Comparison of ENCODE assay signal across 8 cellular contexts in the genomic region with DNA sequence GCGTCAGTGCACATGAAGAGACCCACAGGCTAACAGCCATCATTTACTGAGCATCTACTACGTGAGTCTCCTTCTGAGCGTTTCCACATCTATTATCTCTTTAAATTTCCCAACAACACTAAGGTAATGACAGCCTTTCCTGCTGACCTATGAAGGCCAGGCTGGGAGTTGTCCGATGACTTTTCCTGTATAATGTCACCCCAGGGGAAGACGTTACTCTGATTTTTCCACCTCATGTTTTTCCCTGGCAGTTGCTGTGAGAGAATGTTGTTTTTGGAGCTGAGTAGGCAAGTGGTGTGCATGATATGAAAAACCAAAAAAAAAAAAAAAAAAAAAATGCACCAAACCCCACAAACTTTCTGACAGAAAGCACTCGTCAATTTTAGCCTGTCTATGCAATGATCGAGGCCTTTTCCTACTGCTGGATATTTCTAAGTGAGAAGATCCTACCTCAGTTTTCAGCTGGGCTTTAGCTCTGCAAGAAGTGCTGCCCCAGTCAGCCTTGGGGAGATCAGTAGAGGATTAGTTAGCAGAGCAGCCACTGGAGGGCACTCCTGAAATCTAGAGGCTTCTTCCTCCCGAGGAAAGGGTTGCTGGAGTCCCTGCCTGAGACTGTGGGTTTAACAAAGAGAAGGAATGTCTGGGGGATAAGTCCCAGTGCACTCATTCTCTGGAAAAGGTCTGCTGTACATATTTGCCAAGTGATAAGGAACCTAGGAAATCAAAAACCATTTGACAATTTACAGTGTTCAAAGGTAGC.
DNase-seq lines count a peak whose midpoint lies in the region; ATAC-seq and TF ChIP-seq lines count a peak whose summit lies in the region.

No MANE protein-coding gene starts in this region.

- WGBS in suprapubic skin, result 53% methylated on average over 8 of the region's 8 CpGs

- ATAC-seq in GM19023 (IDR thresholded peaks at IDR 0.05; ENCODE audit: unreplicated experiment), result peak; percentile 69

- DNase-seq in Caki2 (ENCODE audit: low read depth) (peak; percentile 50), HL-60 (ENCODE audit: low read depth in 1 of 2, low spot score in 1 of 2) (peak; percentile 8 to 59), NOMO-1 treated with DMSO at 0.1 percent for 48 hours (lab: John Stamatoyannopoulos, UW; ENCODE audit: unreplicated experiment) (peak; percentile 68), dermis microvascular lymphatic vessel endothelial cell (ENCODE audit: low read depth in 2 of 2) (peak; percentile 33 to 54), lung microvascular endothelial cell (ENCODE audit: low read depth in 2 of 2) (peak; percentile 45 to 69), cortex of kidney (lab: John Stamatoyannopoulos, UW) (no peak), suprapubic skin (ENCODE audit: low spot score in 2 of 2) (no peak)

- no peak overlapping the region for H3K27ac ChIP-seq in HL-60 (replicated peaks)
- H3K27ac ChIP-seq in suprapubic skin, result no peak overlapping the region

- no peak for TF ChIP-seq EP300 in suprapubic skin (IDR thresholded peaks at IDR 0.05)

- no peaks in the 10 kb centered on the region for H3K36me3 ChIP-seq in suprapubic skin

- no peak for TF ChIP-seq POLR2A in suprapubic skin (IDR thresholded peaks at IDR 0.05)

- H3K27me3 ChIP-seq in HL-60 (ENCODE audit: insufficient read depth, poor library complexity, severe bottlenecking), result no peaks in the 10 kb centered on the region
- no peaks in the 10 kb centered on the region for H3K27me3 ChIP-seq in suprapubic skin

- H3K4me1 ChIP-seq in suprapubic skin, result peaks cover 7% of the 10 kb centered on the region

- no peak overlapping the region for H3K4me3 ChIP-seq in HL-60 (replicated peaks; ENCODE audit: insufficient read depth, low read length)
- H3K4me3 ChIP-seq in suprapubic skin, result no peak overlapping the region

- peak; percentile 32 for TF ChIP-seq CTCF in HL-60 (IDR thresholded peaks at IDR 0.05; ENCODE audit: insufficient read depth, low read length)
- peak in 1 of 2 donors; percentile 27 for TF ChIP-seq CTCF in suprapubic skin (IDR thresholded peaks at IDR 0.05)

- H3K9me3 ChIP-seq in suprapubic skin, result no peaks in the 10 kb centered on the region

- in situ Hi-C loops in Caki2 (cut with HindIII; ENCODE audit: low pct_unique_long_range_greater_than_20kb, low sequenced_read_pairs), result no loop called here

Comparison
In these comparisons a context has a peak if more than half of its experiments do, and no peak if none do; other contexts are left out.
1. DNase-seq: peak in Caki2 (single experiment), HL-60 (2 of 2), NOMO-1 treated with DMSO at 0.1 percent for 48 hours (single experiment), dermis microvascular lymphatic vessel endothelial cell (2 of 2) and lung microvascular endothelial cell (2 of 2); none in cortex of kidney (single experiment) and suprapubic skin (0 of 2).